ENCODE assay signal across 10 cellular contexts in genomic region chr10:85319150-85319549, GRCh38.
DNase-seq lines count a peak whose midpoint lies in the region; TF ChIP-seq lines count a peak whose summit lies in the region.
"Had no signal": no experiment of that assay in that cellular context is flagged by ENCODE, and none has a peak within 500 bp of the region (broad histone marks: within the 10 kb centered on the region; RNA-seq: fewer than 3 reads in every experiment).

No MANE protein-coding gene starts in this region.

- DNase-seq in NCI-H510A treated with DMSO at 0.1 percent for 48 hours (lab: John Stamatoyannopoulos, UW) (peak; percentile 76), NCI-H510A (lab: John Stamatoyannopoulos, UW) (no peak), SK-N-SH (peak; percentile 7), right atrium auricular region (ENCODE audit: low spot score) (no peak), substantia nigra (lab: John Stamatoyannopoulos, UW) (peak in 4 of 49 donors; percentile 7 to 31 (median 14)), lower leg skin (ENCODE audit: low spot score in 2 of 2) (no peak), stomach (no peak), HT-29 (ENCODE audit: low spot score) (no peak)
- DNase-seq: activated CD4-positive, alpha-beta T cell treated with anti-CD3 and anti-CD28 coated beads for 48 hours; naive thymus-derived CD8-positive, alpha-beta T cell had no signal

- no peaks in the 10 kb centered on the region for H3K36me3 ChIP-seq in SK-N-SH (replicated peaks in 1 of 2; ENCODE audit: control insufficient read depth in 1 of 2, insufficient read depth in 2 of 2, low read length in 1 of 2)
- H3K36me3 ChIP-seq in right atrium auricular region = no peaks in the 10 kb centered on the region
- no peaks in the 10 kb centered on the region for H3K36me3 ChIP-seq in stomach

- WGBS in SK-N-SH (ENCODE audit: low lambda C conversion rate) = 12% methylated on average over 4 of the region's 4 CpGs
- WGBS in lower leg skin, 2 donors = 14 to 34% methylated on average over 4 of the region's 4 CpGs
- 15 to 45% (median 40%) methylated on average over 4 of the region's 4 CpGs for WGBS in stomach, 5 donors

- H3K4me3 ChIP-seq in SK-N-SH (ENCODE audit: low read depth in 2 of 2, low read length in 1 of 2) (no peak overlapping the region), right atrium auricular region (no peak overlapping the region), lower leg skin (ENCODE audit: low read depth, poor library complexity, severe bottlenecking) (no peak overlapping the region), stomach (no peak overlapping the region)

- TF ChIP-seq RAD21 in SK-N-SH (IDR thresholded peaks at IDR 0.05; ENCODE audit: low read length) = no peak

- no peaks in the 10 kb centered on the region for H4K20me1 ChIP-seq in SK-N-SH (ENCODE audit: insufficient read depth)

- H3K9me2 ChIP-seq in SK-N-SH = no peaks in the 10 kb centered on the region

- no peaks in the 10 kb centered on the region for H3F3A ChIP-seq in SK-N-SH (replicated peaks; ENCODE audit: insufficient read depth)

- no peak; a peak in 1 of 4 replicates for TF ChIP-seq EP300 in SK-N-SH (IDR thresholded peaks at IDR 0.05; ENCODE audit: borderline replicate concordance in 1 of 2, low read depth in 1 of 2, low read length in 1 of 2)
- TF ChIP-seq EP300 in stomach (IDR thresholded peaks at IDR 0.05) = no peak

- no peak overlapping the region for H3K27ac ChIP-seq in SK-N-SH (ENCODE audit: low read depth in 2 of 2, low read length in 1 of 2)
- H3K27ac ChIP-seq in right atrium auricular region = peak overlapping the region; percentile 46 to 76
- peak overlapping the region; percentile 63 for H3K27ac ChIP-seq in substantia nigra (ENCODE audit: low read depth, low read length, poor library complexity, severe bottlenecking)
- no peak overlapping the region for H3K27ac ChIP-seq in stomach

- H3K27me3 ChIP-seq in SK-N-SH (ENCODE audit: insufficient read depth) (no peaks in the 10 kb centered on the region), right atrium auricular region (no peaks in the 10 kb centered on the region), stomach (no peaks in the 10 kb centered on the region)

- H3K4me1 ChIP-seq in SK-N-SH (ENCODE audit: control insufficient read depth in 1 of 2, insufficient read depth in 2 of 2, low read depth in 1 of 2, low read length in 1 of 2) = peaks cover 0 to 15% of the 10 kb centered on the region in 2 experiments; a peak in 1 of 4 replicates
- peaks cover 0 to 19% of the 10 kb centered on the region in 2 donors for H3K4me1 ChIP-seq in right atrium auricular region
- H3K4me1 ChIP-seq in stomach = no peaks in the 10 kb centered on the region

- no peaks in the 10 kb centered on the region for H3K79me2 ChIP-seq in SK-N-SH (ENCODE audit: insufficient read depth)

- H2AFZ ChIP-seq in SK-N-SH (ENCODE audit: low read depth) = no peak overlapping the region

- no peak overlapping the region for H3K9ac ChIP-seq in SK-N-SH

- TF ChIP-seq CTCF in SK-N-SH (IDR thresholded peaks at IDR 0.05) = no peak
- TF ChIP-seq CTCF in right atrium auricular region (IDR thresholded peaks at IDR 0.05) = no peak
- no peak for TF ChIP-seq CTCF in lower leg skin (IDR thresholded peaks at IDR 0.05)
- TF ChIP-seq CTCF in stomach (IDR thresholded peaks at IDR 0.05) = no peak

- TF ChIP-seq POLR2A in lower leg skin (IDR thresholded peaks at IDR 0.05) (no peak), stomach (IDR thresholded peaks at IDR 0.05) (no peak)

- intact Hi-C loops in lower leg skin (cut with DNase I; ENCODE audit: low total_unique reads) = no loop called here
- intact Hi-C loops in stomach (cut with DNase I; ENCODE audit: low total_unique reads) = no loop called here

- CTCF ChIA-PET in SK-N-SH (lab: Yijun Ruan, JAX) = no interaction called here

- H3K4me2 ChIP-seq in SK-N-SH = no peak overlapping the region

- H3K9me3 ChIP-seq in SK-N-SH (no peaks in the 10 kb centered on the region), right atrium auricular region (no peaks in the 10 kb centered on the region), stomach (no peaks in the 10 kb centered on the region)

- POLR2A ChIA-PET in SK-N-SH (lab: Yijun Ruan, JAX) = no interaction called here

TF ChIP-seq in SK-N-SH, 30 proteins besides CTCF, POLR2A, EP300 and RAD21:
- no peak for TF ChIP-seq MEF2A (IDR thresholded peaks at IDR 0.05; ENCODE audit: borderline replicate concordance, low read depth)
- TF ChIP-seq RCOR1 (IDR thresholded peaks at IDR 0.05; ENCODE audit: low read length) = 0 out of 2 replicates have a peak, but pooled peaks have one; percentile 37
- TF ChIP-seq FOXM1 (IDR thresholded peaks at IDR 0.05; ENCODE audit: low read depth) = no peak

Comparison
In these comparisons a context has a peak if more than half of its experiments do, and no peak if none do; other contexts are left out.
1. DNase-seq: peak in NCI-H510A treated with DMSO at 0.1 percent for 48 hours (single experiment) and SK-N-SH (single experiment); none in NCI-H510A (single experiment), right atrium auricular region (single experiment), lower leg skin (0 of 2), stomach (single experiment) and HT-29 (single experiment).
2. H3K27ac ChIP-seq: peak in right atrium auricular region (2 of 2) and substantia nigra (single experiment); none in SK-N-SH (0 of 2) and stomach (0 of 5).